In the genomic region with DNA sequence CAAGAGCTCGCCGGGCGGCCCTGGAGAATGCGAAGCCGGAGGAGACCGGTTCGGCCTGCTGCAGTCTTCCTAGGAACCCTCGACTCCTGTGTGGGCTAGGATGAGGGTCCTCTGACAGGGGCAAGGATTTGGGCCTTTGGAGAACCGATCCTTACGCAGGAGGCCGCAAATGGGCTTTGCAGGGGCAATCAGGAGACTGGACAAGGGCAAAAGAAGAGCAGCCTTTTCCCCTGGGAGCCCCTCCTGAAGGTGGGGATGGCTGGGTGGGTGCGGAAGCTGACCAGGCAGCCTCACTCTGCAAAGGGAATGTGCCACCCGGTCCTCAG, we compare ENCODE assay signal across 2 cellular contexts.
TF ChIP-seq lines count a peak whose summit lies in the region.

No MANE protein-coding gene starts in this region.

TF ChIP-seq in GM23338, 12 proteins besides CTCF, POLR2A, EP300 and RAD21 (continued from another document):
- TF ChIP-seq, protein P1, sequence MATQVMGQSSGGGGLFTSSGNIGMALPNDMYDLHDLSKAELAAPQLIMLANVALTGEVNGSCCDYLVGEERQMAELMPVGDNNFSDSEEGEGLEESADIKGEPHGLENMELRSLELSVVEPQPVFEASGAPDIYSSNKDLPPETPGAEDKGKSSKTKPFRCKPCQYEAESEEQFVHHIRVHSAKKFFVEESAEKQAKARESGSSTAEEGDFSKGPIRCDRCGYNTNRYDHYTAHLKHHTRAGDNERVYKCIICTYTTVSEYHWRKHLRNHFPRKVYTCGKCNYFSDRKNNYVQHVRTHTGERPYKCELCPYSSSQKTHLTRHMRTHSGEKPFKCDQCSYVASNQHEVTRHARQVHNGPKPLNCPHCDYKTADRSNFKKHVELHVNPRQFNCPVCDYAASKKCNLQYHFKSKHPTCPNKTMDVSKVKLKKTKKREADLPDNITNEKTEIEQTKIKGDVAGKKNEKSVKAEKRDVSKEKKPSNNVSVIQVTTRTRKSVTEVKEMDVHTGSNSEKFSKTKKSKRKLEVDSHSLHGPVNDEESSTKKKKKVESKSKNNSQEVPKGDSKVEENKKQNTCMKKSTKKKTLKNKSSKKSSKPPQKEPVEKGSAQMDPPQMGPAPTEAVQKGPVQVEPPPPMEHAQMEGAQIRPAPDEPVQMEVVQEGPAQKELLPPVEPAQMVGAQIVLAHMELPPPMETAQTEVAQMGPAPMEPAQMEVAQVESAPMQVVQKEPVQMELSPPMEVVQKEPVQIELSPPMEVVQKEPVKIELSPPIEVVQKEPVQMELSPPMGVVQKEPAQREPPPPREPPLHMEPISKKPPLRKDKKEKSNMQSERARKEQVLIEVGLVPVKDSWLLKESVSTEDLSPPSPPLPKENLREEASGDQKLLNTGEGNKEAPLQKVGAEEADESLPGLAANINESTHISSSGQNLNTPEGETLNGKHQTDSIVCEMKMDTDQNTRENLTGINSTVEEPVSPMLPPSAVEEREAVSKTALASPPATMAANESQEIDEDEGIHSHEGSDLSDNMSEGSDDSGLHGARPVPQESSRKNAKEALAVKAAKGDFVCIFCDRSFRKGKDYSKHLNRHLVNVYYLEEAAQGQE (IDR thresholded peaks at IDR 0.05; ENCODE audit: unreplicated experiment) = no peak
- no peak for TF ChIP-seq ZNF114 (CRISPR knock-in tag; IDR thresholded peaks at IDR 0.05)
- TF ChIP-seq STAT1 (IDR thresholded peaks at IDR 0.05; ENCODE audit: unreplicated experiment) = no peak
- TF ChIP-seq NANOG (IDR thresholded peaks at IDR 0.05; ENCODE audit: borderline replicate concordance) = no peak

TF ChIP-seq in K562, 482 proteins besides CTCF, POLR2A, EP300 and RAD21:
- TF ChIP-seq ZNF318 (IDR thresholded peaks at IDR 0.05; ENCODE audit: borderline replicate concordance in 1 of 2, low read depth in 1 of 2) (no peak), TEAD1 (CRISPR knock-in tag; IDR thresholded peaks at IDR 0.05) (peak in 1 of 2 experiments; percentile 40; a peak in 1 of 4 replicates), ELF1 (tag; IDR thresholded peaks at IDR 0.05) (peak; percentile 33; the same call in 1 of the 2 replicates), KAT7 (CRISPR knock-in tag; IDR thresholded peaks at IDR 0.05; ENCODE audit: borderline replicate concordance) (peak; percentile 69; the same call in 1 of the 2 replicates), KLF16 (IDR thresholded peaks at IDR 0.05) (peak; percentile 9; the same call in 1 of the 2 replicates), MNT (conservative IDR thresholded peaks at IDR 0.05) (0 out of 4 replicates have a peak, but pooled peaks of 1 of the 2 experiments have one; percentile 1), PKNOX1 (IDR thresholded peaks at IDR 0.05) (peak; percentile 31; the same call in 1 of the 2 replicates)
- TF ChIP-seq, protein P2, sequence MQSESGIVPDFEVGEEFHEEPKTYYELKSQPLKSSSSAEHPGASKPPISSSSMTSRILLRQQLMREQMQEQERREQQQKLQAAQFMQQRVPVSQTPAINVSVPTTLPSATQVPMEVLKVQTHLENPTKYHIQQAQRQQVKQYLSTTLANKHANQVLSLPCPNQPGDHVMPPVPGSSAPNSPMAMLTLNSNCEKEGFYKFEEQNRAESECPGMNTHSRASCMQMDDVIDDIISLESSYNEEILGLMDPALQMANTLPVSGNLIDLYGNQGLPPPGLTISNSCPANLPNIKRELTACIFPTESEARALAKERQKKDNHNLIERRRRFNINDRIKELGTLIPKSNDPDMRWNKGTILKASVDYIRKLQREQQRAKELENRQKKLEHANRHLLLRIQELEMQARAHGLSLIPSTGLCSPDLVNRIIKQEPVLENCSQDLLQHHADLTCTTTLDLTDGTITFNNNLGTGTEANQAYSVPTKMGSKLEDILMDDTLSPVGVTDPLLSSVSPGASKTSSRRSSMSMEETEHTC (IDR thresholded peaks at IDR 0.05) = no peak
